In genomic region chr5:6328173-6328572, GRCh38 we compare ENCODE assay signal across 11 cellular contexts. TPM values are rescaled to one million over a fixed set of nuclear protein-coding genes. Genes with fewer than 3 reads are reported as not detected.
DNase-seq lines count a peak whose midpoint lies in the region; ATAC-seq and TF ChIP-seq lines count a peak whose summit lies in the region.
"Had no signal": no experiment of that assay in that cellular context is flagged by ENCODE, and none has a peak within 500 bp of the region (broad histone marks: within the 10 kb centered on the region; RNA-seq: fewer than 3 reads in every experiment).

No MANE protein-coding gene starts in this region.

- no peak overlapping the region for H3K27ac ChIP-seq in caudate nucleus (ENCODE audit: low read depth, low read length)
- H3K27ac ChIP-seq: body of pancreas had no signal

- ATAC-seq in GM19035 (IDR thresholded peaks at IDR 0.05; ENCODE audit: unreplicated experiment) (no peak), GM19455 (IDR thresholded peaks at IDR 0.05; ENCODE audit: unreplicated experiment) (no peak)
- ATAC-seq: body of pancreas, T-cell had no signal

- TF ChIP-seq RAD21 in Ishikawa (IDR thresholded peaks at IDR 0.05; ENCODE audit: low read depth), result no peak

- intact Hi-C loops in activated CD4-positive, alpha-beta memory T cell treated with anti-CD3 and anti-CD28 coated beads for 36 hours (cut with micrococcal nuclease), result no loop called here

- H3K9me3 Mint-ChIP-seq in activated CD4-positive, alpha-beta memory T cell treated with anti-CD3 and anti-CD28 coated beads for 36 hours, result peaks cover 24% of the 10 kb centered on the region

- TF ChIP-seq EP300 in Ishikawa (IDR thresholded peaks at IDR 0.05; ENCODE audit: borderline replicate concordance), result no peak

- POLR2A ChIA-PET in activated CD4-positive, alpha-beta memory T cell treated with anti-CD3 and anti-CD28 coated beads for 36 hours (lab: Charles Lee), result no interaction called here

- no peaks in the 10 kb centered on the region for H3K27me3 Mint-ChIP-seq in activated CD4-positive, alpha-beta memory T cell treated with anti-CD3 and anti-CD28 coated beads for 36 hours
- H3K27me3 Mint-ChIP-seq: T-cell had no signal

- H3K4me3 Mint-ChIP-seq in activated CD4-positive, alpha-beta memory T cell treated with anti-CD3 and anti-CD28 coated beads for 36 hours, result no peak overlapping the region
- H3K4me3 Mint-ChIP-seq: T-cell had no signal

- peaks cover 30% of the 10 kb centered on the region for H3K36me3 Mint-ChIP-seq in activated CD4-positive, alpha-beta memory T cell treated with anti-CD3 and anti-CD28 coated beads for 36 hours

- H3K27ac Mint-ChIP-seq in activated CD4-positive, alpha-beta memory T cell treated with anti-CD3 and anti-CD28 coated beads for 36 hours, result no peak overlapping the region
- H3K27ac Mint-ChIP-seq: T-cell had no signal

- no peaks in the 10 kb centered on the region for H3K4me1 Mint-ChIP-seq in activated CD4-positive, alpha-beta memory T cell treated with anti-CD3 and anti-CD28 coated beads for 36 hours (ENCODE audit: low read depth)
- H3K4me1 Mint-ChIP-seq: T-cell had no signal

- DNase-seq in EL, result peak; percentile 16
- DNase-seq in activated CD4-positive, alpha-beta memory T cell treated with anti-CD3 and anti-CD28 coated beads for 36 hours, result peak; percentile 34
- peak; percentile 85 for DNase-seq in iPS-NIHi7 (ENCODE audit: extremely low spot score)
- no peak for DNase-seq in GM10266 (ENCODE audit: extremely low spot score)
- DNase-seq in caudate nucleus (lab: John Stamatoyannopoulos, UW), result no peak
- DNase-seq: NCI-H1048 had no signal

- CTCF ChIA-PET in activated CD4-positive, alpha-beta memory T cell treated with anti-CD3 and anti-CD28 coated beads for 36 hours (lab: Charles Lee), result no interaction called here

- no peak for TF ChIP-seq CTCF in GM10266 (IDR thresholded peaks at IDR 0.05; ENCODE audit: control insufficient read depth, insufficient read depth, low read depth, missing control alignments)

TF ChIP-seq in Ishikawa, 13 proteins besides CTCF, POLR2A, EP300 and RAD21:
- TF ChIP-seq TEAD4 (IDR thresholded peaks at IDR 0.05) (peak; percentile 88), REST (IDR thresholded peaks at IDR 0.05; ENCODE audit: low read depth) (peak; percentile 90), CREB1 (IDR thresholded peaks at IDR 0.05; ENCODE audit: low read depth) (no peak)

RNA-seq across cellular contexts. Expression of gene MED10, which starts 50.2 kb away (rescaled TPM):
- 10 to 100 TPM; 49.8 to 51.6 TPM for total RNA-seq in activated CD4-positive, alpha-beta memory T cell treated with anti-CD3 and anti-CD28 coated beads for 36 hours

Comparison
In these comparisons a context has a peak if more than half of its experiments do, and no peak if none do; other contexts are left out.
1. DNase-seq: peak in EL (single experiment), activated CD4-positive, alpha-beta memory T cell treated with anti-CD3 and anti-CD28 coated beads for 36 hours (single experiment) and iPS-NIHi7 (single experiment); none in GM10266 (single experiment) and caudate nucleus (0 of 61).